20 cellular contexts compared by ENCODE assay signal in the genomic region with DNA sequence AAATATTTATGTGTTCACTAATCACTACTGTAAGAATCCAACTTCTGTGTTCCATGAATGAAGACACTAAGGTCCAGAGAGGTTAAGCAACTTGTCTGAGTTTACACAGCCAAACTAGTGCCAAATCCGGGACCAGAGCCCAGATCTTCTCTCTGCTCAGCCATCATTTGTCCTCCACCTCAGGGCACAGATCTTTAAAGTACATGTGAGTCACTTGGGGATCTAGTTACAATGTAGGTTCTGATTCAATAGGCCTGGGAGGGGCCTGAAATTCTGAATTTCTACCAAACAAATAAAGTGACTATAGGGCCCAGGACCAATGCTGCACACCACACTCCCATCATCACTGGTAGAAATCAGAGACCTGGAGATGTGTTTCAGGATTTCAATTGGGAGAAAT.
DNase-seq lines count a peak whose midpoint lies in the region; ATAC-seq and TF ChIP-seq lines count a peak whose summit lies in the region.
"Had no signal": no experiment of that assay in that cellular context is flagged by ENCODE, and none has a peak within 500 bp of the region (broad histone marks: within the 10 kb centered on the region; RNA-seq: fewer than 3 reads in every experiment).

No MANE protein-coding gene starts in this region.

- ATAC-seq in HG02852 (IDR thresholded peaks at IDR 0.05; ENCODE audit: unreplicated experiment), result no peak
- no peak for ATAC-seq in activated CD4-positive, alpha-beta T cell treated with anti-CD3 and anti-CD28 coated beads for 36 hours
- ATAC-seq: activated T-helper 17 cell treated with anti-CD3 and anti-CD28 coated beads, Interleukin-2, amount 50 U/mL, for 72 hours; natural killer cell; stimulated activated memory B cell treated with anti-CD40 and anti-IgM and Interleukin-4, amounts not matched to agents 10 μg/mL and 1 μg/mL and 100 μg/mL, for 72 hours had no signal

- DNase-seq in EH (ENCODE audit: low read depth) (peak; percentile 22), astrocyte of the hippocampus (ENCODE audit: low read depth, low spot score) (peak; percentile 46), glomerular visceral epithelial cell (ENCODE audit: extremely low spot score) (peak; percentile 18), inferior parietal cortex (ENCODE audit: extremely low spot score) (no peak), NCI-H128 (lab: John Stamatoyannopoulos, UW; ENCODE audit: unreplicated experiment) (no peak)
- no peak for DNase-seq in activated CD4-positive, alpha-beta T cell treated with anti-CD3 and anti-CD28 coated beads for 36 hours
- DNase-seq: activated CD4-positive, CD25-positive, alpha-beta regulatory T cell; Caco-2; GF-D8; immature natural killer cell; natural killer cell; NCI-H1694 treated with DMSO at 0.1 percent for 48 hours; SIG-M5; stimulated activated CD4-positive, alpha-beta T cell treated with anti-CD3 and anti-CD28 coated beads, Interleukin-12 subunit alpha, Interleukin-12 subunit beta, amount 100 ng/mL, for 4 hours; thyroid gland had no signal

- no peaks in the 10 kb centered on the region for H3K36me3 Mint-ChIP-seq in activated CD4-positive, alpha-beta T cell treated with anti-CD3 and anti-CD28 coated beads for 36 hours (ENCODE audit: low read depth)
- H3K36me3 Mint-ChIP-seq: immature natural killer cell; natural killer cell; stimulated activated memory B cell treated with anti-CD40 and anti-IgM and Interleukin-4, amounts not matched to agents 10 μg/mL and 1 μg/mL and 100 μg/mL, for 72 hours had no signal

- H3K4me3 Mint-ChIP-seq in activated CD4-positive, alpha-beta T cell treated with anti-CD3 and anti-CD28 coated beads for 36 hours, result no peak overlapping the region
- H3K4me3 Mint-ChIP-seq: activated T-helper 17 cell treated with anti-CD3 and anti-CD28 coated beads, Interleukin-2, amount 50 U/mL, for 72 hours; central memory CD8-positive, alpha-beta T cell; immature natural killer cell; natural killer cell; stimulated activated memory B cell treated with anti-CD40 and anti-IgM and Interleukin-4, amounts not matched to agents 10 μg/mL and 1 μg/mL and 100 μg/mL, for 72 hours had no signal

- peaks cover 2% of the 10 kb centered on the region for H3K9me3 Mint-ChIP-seq in activated CD4-positive, alpha-beta T cell treated with anti-CD3 and anti-CD28 coated beads for 36 hours (ENCODE audit: low read depth)
- H3K9me3 Mint-ChIP-seq: activated T-helper 17 cell treated with anti-CD3 and anti-CD28 coated beads, Interleukin-2, amount 50 U/mL, for 72 hours; central memory CD8-positive, alpha-beta T cell; natural killer cell; stimulated activated memory B cell treated with anti-CD40 and anti-IgM and Interleukin-4, amounts not matched to agents 10 μg/mL and 1 μg/mL and 100 μg/mL, for 72 hours had no signal

- CTCF ChIA-PET in activated CD4-positive, alpha-beta T cell treated with anti-CD3 and anti-CD28 coated beads for 36 hours (lab: Charles Lee), result interaction anchor here (0.6 kb wide), 1 partner anchor 296 kb away, joined by 3 read pairs; no protein-coding TSS in a partner anchor

- intact Hi-C loops in activated CD4-positive, alpha-beta T cell treated with anti-CD3 and anti-CD28 coated beads for 36 hours (cut with DNase I, micrococcal nuclease), result no loop called here

- no peaks in the 10 kb centered on the region for H3K4me1 Mint-ChIP-seq in activated CD4-positive, alpha-beta T cell treated with anti-CD3 and anti-CD28 coated beads for 36 hours
- H3K4me1 Mint-ChIP-seq: activated T-helper 17 cell treated with anti-CD3 and anti-CD28 coated beads, Interleukin-2, amount 50 U/mL, for 72 hours; central memory CD8-positive, alpha-beta T cell; immature natural killer cell; natural killer cell; stimulated activated memory B cell treated with anti-CD40 and anti-IgM and Interleukin-4, amounts not matched to agents 10 μg/mL and 1 μg/mL and 100 μg/mL, for 72 hours had no signal

- POLR2A ChIA-PET in activated CD4-positive, alpha-beta T cell treated with anti-CD3 and anti-CD28 coated beads for 36 hours (lab: Charles Lee), result no interaction called here

- H3K27me3 Mint-ChIP-seq in activated CD4-positive, alpha-beta T cell treated with anti-CD3 and anti-CD28 coated beads for 36 hours, result peaks cover 8% of the 10 kb centered on the region

- no peak overlapping the region for H3K27ac Mint-ChIP-seq in activated CD4-positive, alpha-beta T cell treated with anti-CD3 and anti-CD28 coated beads for 36 hours
- H3K27ac Mint-ChIP-seq: activated T-helper 17 cell treated with anti-CD3 and anti-CD28 coated beads, Interleukin-2, amount 50 U/mL, for 72 hours; immature natural killer cell; natural killer cell; stimulated activated memory B cell treated with anti-CD40 and anti-IgM and Interleukin-4, amounts not matched to agents 10 μg/mL and 1 μg/mL and 100 μg/mL, for 72 hours had no signal

- TF ChIP-seq EP300 in Ishikawa (IDR thresholded peaks at IDR 0.05; ENCODE audit: borderline replicate concordance), result no peak

- no peak for TF ChIP-seq RAD21 in Ishikawa (IDR thresholded peaks at IDR 0.05; ENCODE audit: low read depth)

TF ChIP-seq in Ishikawa, 13 proteins besides CTCF, POLR2A, EP300 and RAD21:
- TF ChIP-seq TEAD4 (IDR thresholded peaks at IDR 0.05) (no peak), TCF12 (IDR thresholded peaks at IDR 0.05; ENCODE audit: low read depth) (no peak), TAF1 (IDR thresholded peaks at IDR 0.05; ENCODE audit: low read depth) (no peak), NFIC (IDR thresholded peaks at IDR 0.05) (peak; percentile 48; the same call in 1 of the 2 replicates), ZBTB7A (IDR thresholded peaks at IDR 0.05; ENCODE audit: low read depth) (no peak), FOXM1 (IDR thresholded peaks at IDR 0.05; ENCODE audit: borderline replicate concordance, low read depth) (no peak), EGR1 (IDR thresholded peaks at IDR 0.05) (no peak), YY1 (IDR thresholded peaks at IDR 0.05; ENCODE audit: low read depth) (no peak), CEBPB (IDR thresholded peaks at IDR 0.05) (no peak; the same call in 1 of the 2 replicates), CREB1 (IDR thresholded peaks at IDR 0.05; ENCODE audit: low read depth) (no peak)
- TF ChIP-seq, protein P1, sequence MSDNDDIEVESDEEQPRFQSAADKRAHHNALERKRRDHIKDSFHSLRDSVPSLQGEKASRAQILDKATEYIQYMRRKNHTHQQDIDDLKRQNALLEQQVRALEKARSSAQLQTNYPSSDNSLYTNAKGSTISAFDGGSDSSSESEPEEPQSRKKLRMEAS (IDR thresholded peaks at IDR 0.05), result peak; percentile 26; the same call in 1 of the 2 replicates
- TF ChIP-seq, protein P2, sequence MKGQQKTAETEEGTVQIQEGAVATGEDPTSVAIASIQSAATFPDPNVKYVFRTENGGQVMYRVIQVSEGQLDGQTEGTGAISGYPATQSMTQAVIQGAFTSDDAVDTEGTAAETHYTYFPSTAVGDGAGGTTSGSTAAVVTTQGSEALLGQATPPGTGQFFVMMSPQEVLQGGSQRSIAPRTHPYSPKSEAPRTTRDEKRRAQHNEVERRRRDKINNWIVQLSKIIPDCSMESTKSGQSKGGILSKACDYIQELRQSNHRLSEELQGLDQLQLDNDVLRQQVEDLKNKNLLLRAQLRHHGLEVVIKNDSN (IDR thresholded peaks at IDR 0.05), result no peak; the same call in 1 of the 2 replicates
- TF ChIP-seq, protein P3, sequence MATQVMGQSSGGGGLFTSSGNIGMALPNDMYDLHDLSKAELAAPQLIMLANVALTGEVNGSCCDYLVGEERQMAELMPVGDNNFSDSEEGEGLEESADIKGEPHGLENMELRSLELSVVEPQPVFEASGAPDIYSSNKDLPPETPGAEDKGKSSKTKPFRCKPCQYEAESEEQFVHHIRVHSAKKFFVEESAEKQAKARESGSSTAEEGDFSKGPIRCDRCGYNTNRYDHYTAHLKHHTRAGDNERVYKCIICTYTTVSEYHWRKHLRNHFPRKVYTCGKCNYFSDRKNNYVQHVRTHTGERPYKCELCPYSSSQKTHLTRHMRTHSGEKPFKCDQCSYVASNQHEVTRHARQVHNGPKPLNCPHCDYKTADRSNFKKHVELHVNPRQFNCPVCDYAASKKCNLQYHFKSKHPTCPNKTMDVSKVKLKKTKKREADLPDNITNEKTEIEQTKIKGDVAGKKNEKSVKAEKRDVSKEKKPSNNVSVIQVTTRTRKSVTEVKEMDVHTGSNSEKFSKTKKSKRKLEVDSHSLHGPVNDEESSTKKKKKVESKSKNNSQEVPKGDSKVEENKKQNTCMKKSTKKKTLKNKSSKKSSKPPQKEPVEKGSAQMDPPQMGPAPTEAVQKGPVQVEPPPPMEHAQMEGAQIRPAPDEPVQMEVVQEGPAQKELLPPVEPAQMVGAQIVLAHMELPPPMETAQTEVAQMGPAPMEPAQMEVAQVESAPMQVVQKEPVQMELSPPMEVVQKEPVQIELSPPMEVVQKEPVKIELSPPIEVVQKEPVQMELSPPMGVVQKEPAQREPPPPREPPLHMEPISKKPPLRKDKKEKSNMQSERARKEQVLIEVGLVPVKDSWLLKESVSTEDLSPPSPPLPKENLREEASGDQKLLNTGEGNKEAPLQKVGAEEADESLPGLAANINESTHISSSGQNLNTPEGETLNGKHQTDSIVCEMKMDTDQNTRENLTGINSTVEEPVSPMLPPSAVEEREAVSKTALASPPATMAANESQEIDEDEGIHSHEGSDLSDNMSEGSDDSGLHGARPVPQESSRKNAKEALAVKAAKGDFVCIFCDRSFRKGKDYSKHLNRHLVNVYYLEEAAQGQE (IDR thresholded peaks at IDR 0.05; ENCODE audit: low read depth), result no peak

Comparison
In these comparisons a context has a peak if more than half of its experiments do, and no peak if none do; other contexts are left out.
1. DNase-seq: peak in EH (single experiment), astrocyte of the hippocampus (single experiment) and glomerular visceral epithelial cell (single experiment); none in inferior parietal cortex (single experiment), NCI-H128 (single experiment) and activated CD4-positive, alpha-beta T cell treated with anti-CD3 and anti-CD28 coated beads for 36 hours (single experiment).